In genomic region chr10:69426376-69426727, GRCh38 we compare ENCODE assay signal across 15 cellular contexts. TPM values are rescaled to one million over a fixed set of nuclear protein-coding genes. Genes with fewer than 3 reads are reported as not detected.
DNase-seq lines count a peak whose midpoint lies in the region; ATAC-seq, FAIRE-seq and TF ChIP-seq lines count a peak whose summit lies in the region.
"Had no signal": no experiment of that assay in that cellular context is flagged by ENCODE, and none has a peak within 500 bp of the region (broad histone marks: within the 10 kb centered on the region; RNA-seq: fewer than 3 reads in every experiment).

No MANE protein-coding gene starts in this region.

- H4K8ac ChIP-seq in mesendoderm (ENCODE audit: low read depth, low read length): no peak overlapping the region

- H3K9ac ChIP-seq in endothelial cell of umbilical vein (replicated peaks; ENCODE audit: extremely low read depth, insufficient read depth, low read length) (no peak overlapping the region), mesendoderm (ENCODE audit: low read length) (no peak overlapping the region)

- no peak overlapping the region for H2BK120ac ChIP-seq in mesendoderm (ENCODE audit: low read depth, low read length)

- H2AFZ ChIP-seq in endothelial cell of umbilical vein (ENCODE audit: low read depth, low read length): peak overlapping the region; percentile 8

- no CpG with 5 or more reads among the region's 4 CpGs for WGBS in mesendoderm (ENCODE audit: extremely low coverage, insufficient coverage, low lambda C conversion rate)

- no peak overlapping the region for H3K4me3 ChIP-seq in endothelial cell of umbilical vein (replicated peaks in 1 of 3; ENCODE audit: insufficient read depth in 1 of 3, low read depth in 1 of 3, low read length in 3 of 3)
- no peak overlapping the region for H3K4me3 ChIP-seq in mesendoderm (ENCODE audit: low read length)

- no TSS peak for BruUV-seq in endothelial cell of umbilical vein (replicated peaks; lab: Mats Ljungman, UMichigan)

- H3K27ac ChIP-seq in 22Rv1 (peak overlapping the region; percentile 37), endothelial cell of umbilical vein (ENCODE audit: insufficient read depth, low read depth, low read length) (no peak overlapping the region), mesendoderm (ENCODE audit: low read depth, low read length) (no peak overlapping the region)

- H3K9me3 Mint-ChIP-seq in naive thymus-derived CD8-positive, alpha-beta T cell: no peaks in the 10 kb centered on the region
- H3K9me3 Mint-ChIP-seq: activated CD4-positive, alpha-beta memory T cell treated with anti-CD3 and anti-CD28 coated beads for 36 hours; stimulated activated naive B cell treated with anti-CD40 and anti-IgM and Interleukin-4, amounts not matched to agents 10 μg/mL and 1 μg/mL and 100 μg/mL, for 72 hours; T-helper 2 cell treated with Interferon-gamma antibody and Interleukin-4, amounts not matched to agents 5 μg/mL and 100 μg/mL, for 36 hours had no signal

- no peak overlapping the region for H3K4me2 ChIP-seq in endothelial cell of umbilical vein (ENCODE audit: insufficient read depth, low read length)
- no peak overlapping the region for H3K4me2 ChIP-seq in mesendoderm (ENCODE audit: low read length)

- H3K4ac ChIP-seq in mesendoderm (ENCODE audit: low read depth, low read length): no peak overlapping the region

- H3K36me3 ChIP-seq in endothelial cell of umbilical vein (ENCODE audit: control insufficient read depth in 2 of 2, extremely low read depth in 1 of 2, insufficient read depth in 2 of 2, low read length in 2 of 2) (no peaks in the 10 kb centered on the region), mesendoderm (ENCODE audit: control insufficient read depth, insufficient read depth, low read length) (no peaks in the 10 kb centered on the region)

- peak overlapping the region in 3 of 10 donors; percentile 30 to 54 (median 47) for H3K4me3 Mint-ChIP-seq in naive thymus-derived CD8-positive, alpha-beta T cell
- H3K4me3 Mint-ChIP-seq: activated CD4-positive, alpha-beta memory T cell treated with anti-CD3 and anti-CD28 coated beads for 36 hours; stimulated activated naive B cell treated with anti-CD40 and anti-IgM and Interleukin-4, amounts not matched to agents 10 μg/mL and 1 μg/mL and 100 μg/mL, for 72 hours; T-helper 2 cell treated with Interferon-gamma antibody and Interleukin-4, amounts not matched to agents 5 μg/mL and 100 μg/mL, for 36 hours had no signal

- POLR2A ChIA-PET in endothelial cell of umbilical vein (lab: Charles Lee): interaction anchor here (0.6 kb wide), 1 partner anchor 25 kb away, joined by 5 read pairs; no protein-coding TSS in a partner anchor
- POLR2A ChIA-PET in naive thymus-derived CD8-positive, alpha-beta T cell (lab: Charles Lee): interaction anchor here (1.4 kb wide), 1 partner anchor 18 kb away, joined by 3 read pairs; no protein-coding TSS in a partner anchor

- no peak overlapping the region for H2BK15ac ChIP-seq in mesendoderm (replicated peaks; ENCODE audit: low read depth)

- H3K36me3 Mint-ChIP-seq in naive thymus-derived CD8-positive, alpha-beta T cell: no peaks in the 10 kb centered on the region
- H3K36me3 Mint-ChIP-seq: activated CD4-positive, alpha-beta memory T cell treated with anti-CD3 and anti-CD28 coated beads for 36 hours; naive B cell; stimulated activated naive B cell treated with anti-CD40 and anti-IgM and Interleukin-4, amounts not matched to agents 10 μg/mL and 1 μg/mL and 100 μg/mL, for 72 hours had no signal

- H3K79me1 ChIP-seq in mesendoderm (ENCODE audit: low read length): no peaks in the 10 kb centered on the region

- no peaks in the 10 kb centered on the region for H3K27me3 Mint-ChIP-seq in naive thymus-derived CD8-positive, alpha-beta T cell
- H3K27me3 Mint-ChIP-seq: activated CD4-positive, alpha-beta memory T cell treated with anti-CD3 and anti-CD28 coated beads for 36 hours had no signal

- TF ChIP-seq CTCF in 22Rv1 (IDR thresholded peaks at IDR 0.05) (no peak), endothelial cell of umbilical vein (IDR thresholded peaks at IDR 0.05; ENCODE audit: extremely low read depth in 1 of 2, insufficient read depth in 1 of 2, low read depth in 1 of 2, low read length in 2 of 2) (no peak)

- peak; percentile 16 for DNase-seq in NCI-H2196 treated with DMSO at 0.1 percent for 48 hours (lab: John Stamatoyannopoulos, UW; ENCODE audit: unreplicated experiment)
- DNase-seq in endothelial cell of umbilical vein (ENCODE audit: low read depth, low spot score): no peak
- no peak for DNase-seq in naive thymus-derived CD8-positive, alpha-beta T cell
- DNase-seq in mesendoderm: no peak
- DNase-seq: naive B cell; NCI-H748 treated with DMSO at 0.1 percent for 48 hours; stimulated activated naive B cell treated with anti-CD40 and anti-IgM and Interleukin-4, amounts not matched to agents 10 μg/mL and 1 μg/mL and 100 μg/mL, for 72 hours had no signal

- peak overlapping the region; percentile 75 to 94 (median 84) for H3K27ac Mint-ChIP-seq in naive thymus-derived CD8-positive, alpha-beta T cell
- H3K27ac Mint-ChIP-seq: stimulated activated naive B cell treated with anti-CD40 and anti-IgM and Interleukin-4, amounts not matched to agents 10 μg/mL and 1 μg/mL and 100 μg/mL, for 72 hours; T-helper 2 cell treated with Interferon-gamma antibody and Interleukin-4, amounts not matched to agents 5 μg/mL and 100 μg/mL, for 36 hours had no signal

- no peak overlapping the region for H2AK5ac ChIP-seq in mesendoderm (ENCODE audit: low read length)

- H3K4me1 ChIP-seq in endothelial cell of umbilical vein (ENCODE audit: control insufficient read depth, extremely low read depth, insufficient read depth, low read length): no peaks in the 10 kb centered on the region
- no peaks in the 10 kb centered on the region for H3K4me1 ChIP-seq in mesendoderm (ENCODE audit: control insufficient read depth, low read depth, low read length)

- H3K79me2 ChIP-seq in endothelial cell of umbilical vein (ENCODE audit: control insufficient read depth, insufficient read depth, low read length) (no peaks in the 10 kb centered on the region), mesendoderm (ENCODE audit: control insufficient read depth, insufficient read depth, low read length) (no peaks in the 10 kb centered on the region)

- H3K9me1 ChIP-seq in endothelial cell of umbilical vein (replicated peaks; ENCODE audit: control insufficient read depth, extremely low read depth, insufficient read depth, low read length): no peaks in the 10 kb centered on the region

- no peak for ATAC-seq in naive thymus-derived CD8-positive, alpha-beta T cell
- no peak for ATAC-seq in HG03354 (IDR thresholded peaks at IDR 0.05; ENCODE audit: poor library complexity, severe bottlenecking, unreplicated experiment)
- ATAC-seq in HG02970 (IDR thresholded peaks at IDR 0.05; ENCODE audit: low FRiP score, unreplicated experiment): no peak
- ATAC-seq in GM19324 (IDR thresholded peaks at IDR 0.05; ENCODE audit: low FRiP score, unreplicated experiment): no peak

- no peaks in the 10 kb centered on the region for H4K20me1 ChIP-seq in endothelial cell of umbilical vein (replicated peaks; ENCODE audit: control insufficient read depth, extremely low read depth, insufficient read depth, low read length)

- dilution Hi-C loops in endothelial cell of umbilical vein (cut with MboI; ENCODE audit: extremely low pct_ligation_motif_present, low sequenced_read_pairs): no loop called here

- no peak overlapping the region for H4K5ac ChIP-seq in mesendoderm (ENCODE audit: low read length)

- TF ChIP-seq POLR2A in endothelial cell of umbilical vein (IDR thresholded peaks at IDR 0.05; ENCODE audit: low read depth, low read length): no peak

- peaks cover 32 to 61% (median 54%) of the 10 kb centered on the region in 4 donors for H3K4me1 Mint-ChIP-seq in naive thymus-derived CD8-positive, alpha-beta T cell

- no peak overlapping the region for H3K23ac ChIP-seq in mesendoderm (ENCODE audit: low read length)

- CTCF ChIA-PET in endothelial cell of umbilical vein (lab: Charles Lee): interaction anchor here (0.7 to 4.0 kb wide), 3 partner anchors 81 to 243 kb away, joined by 3 to 41 read pairs (median 12); no protein-coding TSS in a partner anchor

- no peaks in the 10 kb centered on the region for H3K9me3 ChIP-seq in endothelial cell of umbilical vein (replicated peaks; ENCODE audit: control insufficient read depth, insufficient read depth, low read length)

- no peak overlapping the region for H3K56ac ChIP-seq in mesendoderm (ENCODE audit: low read length)

- H2BK5ac ChIP-seq in mesendoderm (ENCODE audit: low read length): no peak overlapping the region

- intact Hi-C loops in endothelial cell of umbilical vein (cut with micrococcal nuclease): loop anchor here (2.0 to 5.0 kb wide), 3 partner anchors 20 to 211 kb away; no protein-coding TSS in a partner anchor

- FAIRE-seq in endothelial cell of umbilical vein (lab: Jason Lieb, UNC): no peak
- FAIRE-seq: bronchial epithelial cell, H54 had no signal

- H3K18ac ChIP-seq in mesendoderm (ENCODE audit: low read length): no peak overlapping the region

- H3K27me3 ChIP-seq in endothelial cell of umbilical vein (ENCODE audit: control insufficient read depth in 2 of 2, insufficient read depth in 2 of 2, low read length in 2 of 2): peaks cover 0 to 1% of the 10 kb centered on the region in 2 experiments
- no peaks in the 10 kb centered on the region for H3K27me3 ChIP-seq in mesendoderm (ENCODE audit: insufficient read depth, low read length, poor library complexity)

RNA-seq across cellular contexts. Expression of gene TACR2, which starts 9.6 kb away (rescaled TPM):
- not detected in 2 replicates for total RNA-seq in endothelial cell of umbilical vein
- polyA plus RNA-seq in endothelial cell of umbilical vein: 0.19 and 0.22 TPM in 2 replicates
- polyA plus RNA-seq in endothelial cell of umbilical vein (2011; cell fraction: cytosol; rRNA removed): 0.14 and 0.20 TPM in 2 replicates
- polyA plus RNA-seq in endothelial cell of umbilical vein (2011; cell fraction: nucleus; rRNA removed): 0.11 TPM in 1 of 2 replicates, not detected in the other
- polyA plus RNA-seq in endothelial cell of umbilical vein (2012): 0.11 and 0.24 TPM in 2 replicates
- 0.21 TPM in 1 of 2 replicates, not detected in the other for polyA minus RNA-seq in endothelial cell of umbilical vein
- not detected for polyA minus RNA-seq in endothelial cell of umbilical vein (2011; cell fraction: cytosol; rRNA and poly(A)+ RNA removed)
- polyA minus RNA-seq in endothelial cell of umbilical vein (2011; cell fraction: nucleus; rRNA and poly(A)+ RNA removed): not detected in 2 replicates
- total RNA-seq in naive thymus-derived CD8-positive, alpha-beta T cell: not detected
- polyA plus RNA-seq in naive thymus-derived CD8-positive, alpha-beta T cell: not detected
- 0.01 TPM for polyA plus RNA-seq in mesendoderm (2013, experiment 1 of 2)
- 0.03 TPM for polyA plus RNA-seq in mesendoderm (2013, experiment 2 of 2)
- total RNA-seq: activated CD4-positive, alpha-beta memory T cell treated with anti-CD3 and anti-CD28 coated beads for 36 hours had no signal

RNA-seq across cellular contexts. Expression of gene TSPAN15, which starts 24.9 kb away (rescaled TPM):
- 78.4 and 100 TPM in 2 replicates for total RNA-seq in endothelial cell of umbilical vein
- 166 and 189 TPM in 2 replicates for polyA plus RNA-seq in endothelial cell of umbilical vein
- polyA plus RNA-seq in endothelial cell of umbilical vein (2011; cell fraction: cytosol; rRNA removed): 105 and 118 TPM in 2 replicates
- polyA plus RNA-seq in endothelial cell of umbilical vein (2011; cell fraction: nucleus; rRNA removed): 69.7 and 75.3 TPM in 2 replicates
- polyA plus RNA-seq in endothelial cell of umbilical vein (2012): 50.5 and 94.9 TPM in 2 replicates
- polyA minus RNA-seq in endothelial cell of umbilical vein: 120 and 174 TPM in 2 replicates
- 10.7 TPM for polyA minus RNA-seq in endothelial cell of umbilical vein (2011; cell fraction: cytosol; rRNA and poly(A)+ RNA removed)
- polyA minus RNA-seq in endothelial cell of umbilical vein (2011; cell fraction: nucleus; rRNA and poly(A)+ RNA removed): 50.8 and 57.3 TPM in 2 replicates
- under 1 TPM; 0.55 to 0.68 TPM for total RNA-seq in naive thymus-derived CD8-positive, alpha-beta T cell
- polyA plus RNA-seq in naive thymus-derived CD8-positive, alpha-beta T cell: 1 to 10 TPM in 1 of 3 donors, under 1 TPM in 1, not detected in 1; 0.92 to 1.1 TPM
- 1.3 TPM for polyA plus RNA-seq in mesendoderm (2013, experiment 1 of 2)
- polyA plus RNA-seq in mesendoderm (2013, experiment 2 of 2): 1.3 TPM

Comparison
In these comparisons a context has a peak if more than half of its experiments do, and no peak if none do; other contexts are left out.
1. RNA of gene TSPAN15, which starts 24.9 kb away (total RNA-seq): 78.4 to 100 TPM in endothelial cell of umbilical vein; 0.55 to 0.68 TPM in naive thymus-derived CD8-positive, alpha-beta T cell; every median in the first group is over 10 times any median in the second.